Comparison of ENCODE assay signal across 7 cellular contexts in the genomic region with DNA sequence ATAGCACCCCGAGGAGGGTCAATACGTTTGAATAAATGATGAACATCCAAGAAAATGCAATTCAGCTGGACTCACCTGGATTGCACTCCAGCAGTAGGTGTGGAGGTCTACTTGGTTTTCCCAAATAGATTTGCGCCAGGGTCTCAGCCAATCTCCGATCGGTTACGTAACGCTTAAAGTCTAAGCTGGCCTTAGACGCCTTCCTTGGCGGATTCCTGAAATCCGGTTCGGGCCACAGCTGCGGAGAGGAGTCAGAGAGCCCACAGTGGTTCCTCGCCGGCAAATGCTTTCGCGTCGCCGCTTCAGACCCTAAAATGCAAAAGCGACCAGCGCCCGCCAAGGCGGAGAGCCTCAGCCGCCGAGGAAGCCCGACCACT. TPM values are rescaled to one million over a fixed set of nuclear protein-coding genes. Genes with fewer than 3 reads are reported as not detected.
DNase-seq lines count a peak whose midpoint lies in the region; ATAC-seq, FAIRE-seq and TF ChIP-seq lines count a peak whose summit lies in the region.

No MANE protein-coding gene starts in this region.

- TF ChIP-seq POLR2A in suprapubic skin (IDR thresholded peaks at IDR 0.05): no peak

- H3K4me3 ChIP-seq in adipocyte (ENCODE audit: low read length) (peak overlapping the region; percentile 99), keratinocyte (ENCODE audit: control insufficient read depth in 2 of 3, extremely low read depth in 1 of 3, insufficient read depth in 2 of 3, low read depth in 1 of 3, low read length in 3 of 3) (peak overlapping the region; percentile 97 to 99 (median 99)), suprapubic skin (peak overlapping the region; percentile 93)

- peak overlapping the region; percentile 90 for H2AFZ ChIP-seq in keratinocyte (ENCODE audit: control insufficient read depth, low read length)

- no peak for FAIRE-seq in keratinocyte (lab: Jason Lieb, UNC)

- no peaks in the 10 kb centered on the region for H3K9me1 ChIP-seq in keratinocyte (ENCODE audit: control insufficient read depth, extremely low read depth, insufficient read depth, low read length)

- H3K36me3 ChIP-seq in adipocyte (ENCODE audit: control insufficient read depth, insufficient read depth, low read length, severe bottlenecking): peaks cover 4% of the 10 kb centered on the region
- peaks cover 0 to 3% of the 10 kb centered on the region in 2 experiments for H3K36me3 ChIP-seq in keratinocyte (ENCODE audit: control insufficient read depth in 2 of 2, extremely low read depth in 1 of 2, insufficient read depth in 2 of 2, low read length in 2 of 2)
- H3K36me3 ChIP-seq in suprapubic skin: peaks cover 12% of the 10 kb centered on the region

- no peak for TF ChIP-seq EP300 in suprapubic skin (IDR thresholded peaks at IDR 0.05)

- H3K4me1 ChIP-seq in adipocyte (ENCODE audit: control insufficient read depth, insufficient read depth, low read length): peaks cover 37% of the 10 kb centered on the region
- H3K4me1 ChIP-seq in keratinocyte (ENCODE audit: control insufficient read depth, extremely low read depth, insufficient read depth, low read length): peaks cover 15% of the 10 kb centered on the region
- H3K4me1 ChIP-seq in suprapubic skin: peaks cover 31% of the 10 kb centered on the region

- dilution Hi-C loops in keratinocyte (cut with MboI; ENCODE audit: extremely low pct_ligation_motif_present, low sequenced_read_pairs): no loop called here

- WGBS in suprapubic skin: 2% methylated on average over 12 of the region's 25 CpGs

- peak overlapping the region; percentile 94 for H3K9ac ChIP-seq in adipocyte (ENCODE audit: low read length)
- H3K9ac ChIP-seq in keratinocyte (ENCODE audit: control insufficient read depth, extremely low read depth, insufficient read depth, low read length): peak overlapping the region; percentile 94

- DNase-seq in adipocyte (ENCODE audit: low read depth): no peak
- no peak for DNase-seq in keratinocyte (ENCODE audit: low read depth, low spot score)
- no peak for DNase-seq in suprapubic skin (ENCODE audit: low spot score in 2 of 2)
- no peak for DNase-seq in amniotic stem cell (lab: John Stamatoyannopoulos, UW)
- DNase-seq in NCI-H2196 treated with DMSO at 0.1 percent for 48 hours (lab: John Stamatoyannopoulos, UW; ENCODE audit: unreplicated experiment): no peak

- H3K4me2 ChIP-seq in keratinocyte (ENCODE audit: control insufficient read depth, extremely low read depth, insufficient read depth, low read depth, low read length): peak overlapping the region; percentile 69

- peaks cover 65% of the 10 kb centered on the region for H3K79me2 ChIP-seq in keratinocyte (ENCODE audit: control insufficient read depth, insufficient read depth, low read length)

- H3K9me3 ChIP-seq in adipocyte (ENCODE audit: control insufficient read depth, low read length) (no peaks in the 10 kb centered on the region), keratinocyte (ENCODE audit: control insufficient read depth, low read depth, low read length) (no peaks in the 10 kb centered on the region), suprapubic skin (no peaks in the 10 kb centered on the region)

- TF ChIP-seq CTCF in keratinocyte (optimal IDR thresholded peaks at IDR 0.05 in 1 of 3, IDR thresholded peaks at IDR 0.05 in 1 of 3, conservative IDR thresholded peaks at IDR 0.05 in 1 of 3; ENCODE audit: extremely low read depth in 1 of 3, insufficient read depth in 2 of 3, low read length in 3 of 3): no peak
- no peak for TF ChIP-seq CTCF in suprapubic skin (IDR thresholded peaks at IDR 0.05)

- H3K27ac ChIP-seq in keratinocyte (ENCODE audit: control insufficient read depth, insufficient read depth, low read length) (peak overlapping the region; percentile 92), suprapubic skin (peak overlapping the region; percentile 97)

- peak; percentile 0 for ATAC-seq in GM18502 (IDR thresholded peaks at IDR 0.05; ENCODE audit: poor library complexity, unreplicated experiment)
- ATAC-seq in HG03439 (IDR thresholded peaks at IDR 0.05; ENCODE audit: unreplicated experiment): peak; percentile 0

- H4K20me1 ChIP-seq in keratinocyte (ENCODE audit: control insufficient read depth, extremely low read depth, insufficient read depth, low read length): no peaks in the 10 kb centered on the region

- no peaks in the 10 kb centered on the region for H3K27me3 ChIP-seq in adipocyte (replicated peaks; ENCODE audit: control insufficient read depth, insufficient read depth, low read length)
- no peaks in the 10 kb centered on the region for H3K27me3 ChIP-seq in keratinocyte (ENCODE audit: control insufficient read depth, extremely low read depth, insufficient read depth, low read length)
- no peaks in the 10 kb centered on the region for H3K27me3 ChIP-seq in suprapubic skin

RNA-seq across cellular contexts. Expression of a gene that starts 0.3 kb away (rescaled TPM):
- 13.4 to 28.6 TPM (median 17.7 TPM) in 3 replicates for polyA plus RNA-seq in keratinocyte
- polyA plus RNA-seq in keratinocyte (2011; ENCODE audit: low read depth): 13.4 TPM
- 13.2 and 20.7 TPM in 2 replicates for polyA plus RNA-seq in keratinocyte (2011; cell fraction: cytosol; rRNA removed)
- polyA plus RNA-seq in keratinocyte (2011; cell fraction: nucleus; rRNA removed): 14.1 and 23.2 TPM in 2 replicates
- 16.2 and 17.1 TPM in 2 replicates for polyA plus RNA-seq in keratinocyte (2012; ENCODE audit: low replicate concordance)
- polyA minus RNA-seq in keratinocyte: 2.8 to 7.5 TPM (median 3.0 TPM) in 3 replicates
- polyA minus RNA-seq in keratinocyte (2011; cell fraction: cytosol; rRNA and poly(A)+ RNA removed): 6.3 TPM
- polyA minus RNA-seq in keratinocyte (2011; cell fraction: nucleus; rRNA and poly(A)+ RNA removed): 6.2 and 9.8 TPM in 2 replicates
- 10 to 100 TPM in 3 of 4 donors, 1 to 10 TPM in 1; 9.9 to 15.0 (median 12.1) TPM for total RNA-seq in suprapubic skin

RNA-seq across cellular contexts. Expression of a gene that starts 0.5 kb away (rescaled TPM):
- polyA plus RNA-seq in keratinocyte: 6.7 to 9.8 TPM (median 7.1 TPM) in 3 replicates
- polyA plus RNA-seq in keratinocyte (2011; ENCODE audit: low read depth): 15.8 TPM
- 4.1 and 7.5 TPM in 2 replicates for polyA plus RNA-seq in keratinocyte (2011; cell fraction: cytosol; rRNA removed)
- 9.9 and 11.4 TPM in 2 replicates for polyA plus RNA-seq in keratinocyte (2011; cell fraction: nucleus; rRNA removed)
- 6.9 and 11.3 TPM in 2 replicates for polyA plus RNA-seq in keratinocyte (2012; ENCODE audit: low replicate concordance)
- 3.5 to 30.1 TPM (median 13.8 TPM) in 3 replicates for polyA minus RNA-seq in keratinocyte
- polyA minus RNA-seq in keratinocyte (2011; cell fraction: cytosol; rRNA and poly(A)+ RNA removed): 8.2 TPM
- polyA minus RNA-seq in keratinocyte (2011; cell fraction: nucleus; rRNA and poly(A)+ RNA removed): 8.8 and 17.3 TPM in 2 replicates
- total RNA-seq in suprapubic skin: 10 to 100 TPM; 20.2 to 26.2 (median 24.3) TPM

RNA-seq across cellular contexts. Expression of a gene that starts 58.7 kb away (rescaled TPM):
- polyA plus RNA-seq in keratinocyte: 23.0 to 31.0 TPM (median 29.3 TPM) in 3 replicates
- polyA plus RNA-seq in keratinocyte (2011; ENCODE audit: low read depth): 5.9 TPM
- 28.0 and 34.2 TPM in 2 replicates for polyA plus RNA-seq in keratinocyte (2011; cell fraction: cytosol; rRNA removed)
- 24.3 and 25.0 TPM in 2 replicates for polyA plus RNA-seq in keratinocyte (2011; cell fraction: nucleus; rRNA removed)
- 8.3 and 24.1 TPM in 2 replicates for polyA plus RNA-seq in keratinocyte (2012; ENCODE audit: low replicate concordance)
- polyA minus RNA-seq in keratinocyte: 25.7 to 41.8 TPM (median 40.2 TPM) in 3 replicates
- 34.9 TPM for polyA minus RNA-seq in keratinocyte (2011; cell fraction: cytosol; rRNA and poly(A)+ RNA removed)
- polyA minus RNA-seq in keratinocyte (2011; cell fraction: nucleus; rRNA and poly(A)+ RNA removed): 27.6 and 57.4 TPM in 2 replicates
- total RNA-seq in suprapubic skin: 10 to 100 TPM; 14.5 to 33.6 (median 18.9) TPM
